1 cellular context compared by ENCODE assay signal in the genomic region with DNA sequence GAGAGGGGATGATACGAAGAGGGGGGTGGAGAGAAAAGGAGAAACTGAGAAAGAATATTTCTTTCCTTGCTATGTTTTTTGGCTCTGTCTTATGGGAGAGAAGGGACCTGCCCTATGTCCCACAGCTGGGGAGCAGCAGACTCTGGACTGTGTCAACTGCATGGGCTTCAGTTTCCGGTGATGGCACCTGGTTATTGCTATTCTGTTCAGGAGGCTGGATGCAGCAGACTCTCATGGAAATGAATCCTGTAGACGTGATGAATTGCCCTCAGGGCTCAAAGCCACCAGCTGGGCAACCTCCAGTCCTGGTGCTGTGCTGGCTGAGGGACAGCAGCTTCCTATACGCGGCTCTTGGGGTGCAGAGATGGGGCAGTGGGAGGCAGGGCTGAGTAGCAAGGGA.
TF ChIP-seq lines count a peak whose summit lies in the region.

No MANE protein-coding gene starts in this region.

TF ChIP-seq in HepG2, 621 proteins besides CTCF, POLR2A, EP300 and RAD21 (continued from another document):
- TF ChIP-seq ZMYM2 (CRISPR knock-in tag; IDR thresholded peaks at IDR 0.05) (no peak), ZNF577 (CRISPR knock-in tag; IDR thresholded peaks at IDR 0.05; ENCODE audit: borderline replicate concordance, low read depth) (no peak), ZNF180 (CRISPR knock-in tag; IDR thresholded peaks at IDR 0.05; ENCODE audit: borderline replicate concordance, low read depth) (no peak), ZNF567 (CRISPR knock-in tag; IDR thresholded peaks at IDR 0.05; ENCODE audit: borderline replicate concordance) (no peak), TCF12 (IDR thresholded peaks at IDR 0.05) (no peak), TCF12 (CRISPR knock-in tag; IDR thresholded peaks at IDR 0.05) (no peak), ZNF160 (CRISPR knock-in tag; IDR thresholded peaks at IDR 0.05) (no peak)
